ENCODE assay signal across 9 cellular contexts in the genomic region with DNA sequence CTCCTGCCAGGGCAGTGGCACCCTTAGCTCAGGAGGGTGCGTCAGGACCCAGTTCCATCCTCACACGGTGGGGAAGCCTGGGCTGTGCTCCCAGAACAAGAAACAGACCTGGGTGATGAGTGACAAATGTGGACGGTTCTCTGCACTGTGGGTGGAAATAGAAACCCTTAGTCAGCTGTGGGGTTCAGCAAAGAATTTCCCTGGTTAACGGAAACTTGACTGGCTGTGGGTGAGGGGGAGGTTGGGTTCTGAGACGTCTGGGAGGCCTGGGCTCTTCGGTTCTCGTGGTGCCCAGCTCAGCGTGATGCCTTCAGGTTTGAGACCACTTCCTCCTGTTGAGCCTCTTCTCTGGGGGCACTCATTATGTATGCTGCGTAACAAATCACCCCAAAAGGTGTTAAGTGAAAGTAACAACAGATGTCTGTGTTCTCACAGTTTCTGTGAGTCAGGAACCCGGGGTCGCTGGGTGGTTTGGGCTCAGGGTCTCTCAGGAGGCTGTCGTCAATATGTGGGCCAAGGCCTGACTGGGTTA. TPM values are rescaled to one million over a fixed set of nuclear protein-coding genes. Genes with fewer than 3 reads are reported as not detected.
DNase-seq lines count a peak whose midpoint lies in the region; ATAC-seq, FAIRE-seq and TF ChIP-seq lines count a peak whose summit lies in the region.
"Had no signal": no experiment of that assay in that cellular context is flagged by ENCODE, and none has a peak within 500 bp of the region (broad histone marks: within the 10 kb centered on the region; RNA-seq: fewer than 3 reads in every experiment).

No MANE protein-coding gene starts in this region.

- peak; percentile 92 for FAIRE-seq in GM12891 (lab: Jason Lieb, UNC)
- FAIRE-seq: endometrium had no signal

- TF ChIP-seq POLR2A in GM12891 (IDR thresholded peaks at IDR 0.05; ENCODE audit: low read depth, low read length), result peak; percentile 79

- peak; percentile 68 for ATAC-seq in HG02759 (IDR thresholded peaks at IDR 0.05; ENCODE audit: unreplicated experiment)

- DNase-seq in GM12891 (ENCODE audit: insufficient read length, low spot score) (peak; percentile 51), T-helper 2 cell (peak in 4 of 5 experiments; percentile 54 to 92 (median 82)), foreskin melanocyte (no peak), epidermal melanocyte (ENCODE audit: insufficient read length, low spot score) (no peak), COLO668 (lab: John Stamatoyannopoulos, UW; ENCODE audit: unreplicated experiment) (no peak)
- peak; percentile 76 for DNase-seq in central memory CD4-positive, alpha-beta T cell
- DNase-seq in stimulated activated CD8-positive, alpha-beta memory T cell treated with anti-CD3 and anti-CD28 coated beads, Interleukin-7, amount 100 ng/mL, for 1 hour (ENCODE audit: low read depth in 2 of 2), result peak; percentile 44 to 65

TF ChIP-seq in GM12891, 5 proteins besides CTCF, POLR2A, EP300 and RAD21:
- TF ChIP-seq TAF1 (IDR thresholded peaks at IDR 0.05; ENCODE audit: low read depth, low read length), result peak; percentile 60; the same call in 1 of the 2 replicates
- no peak for TF ChIP-seq PAX5 (IDR thresholded peaks at IDR 0.05; ENCODE audit: insufficient read depth, low read length, severe bottlenecking)
- TF ChIP-seq SPI1 (IDR thresholded peaks at IDR 0.05; ENCODE audit: low read depth, low read length), result peak; percentile 79
- TF ChIP-seq POLR2AphosphoS5 (IDR thresholded peaks at IDR 0.05; ENCODE audit: low read depth, low read length), result peak; percentile 85
- TF ChIP-seq POU2F2 (IDR thresholded peaks at IDR 0.05; ENCODE audit: low read depth, low read length), result peak; percentile 28; the same call in 1 of the 2 replicates

RNA-seq across cellular contexts. Expression of a gene that starts 53.1 kb away (rescaled TPM):
- polyA plus RNA-seq in GM12891 (2012; ENCODE audit: low read depth, missing spikeins), result 7.4 TPM

Comparison
In these comparisons a context has a peak if more than half of its experiments do, and no peak if none do; other contexts are left out.
1. DNase-seq: peak in GM12891 (single experiment), T-helper 2 cell (4 of 5), central memory CD4-positive, alpha-beta T cell (single experiment) and stimulated activated CD8-positive, alpha-beta memory T cell treated with anti-CD3 and anti-CD28 coated beads, Interleukin-7, amount 100 ng/mL, for 1 hour (2 of 2); none in foreskin melanocyte (single experiment), epidermal melanocyte (single experiment) and COLO668 (single experiment).